ENCODE assay signal across 1 cellular context in the genomic region with DNA sequence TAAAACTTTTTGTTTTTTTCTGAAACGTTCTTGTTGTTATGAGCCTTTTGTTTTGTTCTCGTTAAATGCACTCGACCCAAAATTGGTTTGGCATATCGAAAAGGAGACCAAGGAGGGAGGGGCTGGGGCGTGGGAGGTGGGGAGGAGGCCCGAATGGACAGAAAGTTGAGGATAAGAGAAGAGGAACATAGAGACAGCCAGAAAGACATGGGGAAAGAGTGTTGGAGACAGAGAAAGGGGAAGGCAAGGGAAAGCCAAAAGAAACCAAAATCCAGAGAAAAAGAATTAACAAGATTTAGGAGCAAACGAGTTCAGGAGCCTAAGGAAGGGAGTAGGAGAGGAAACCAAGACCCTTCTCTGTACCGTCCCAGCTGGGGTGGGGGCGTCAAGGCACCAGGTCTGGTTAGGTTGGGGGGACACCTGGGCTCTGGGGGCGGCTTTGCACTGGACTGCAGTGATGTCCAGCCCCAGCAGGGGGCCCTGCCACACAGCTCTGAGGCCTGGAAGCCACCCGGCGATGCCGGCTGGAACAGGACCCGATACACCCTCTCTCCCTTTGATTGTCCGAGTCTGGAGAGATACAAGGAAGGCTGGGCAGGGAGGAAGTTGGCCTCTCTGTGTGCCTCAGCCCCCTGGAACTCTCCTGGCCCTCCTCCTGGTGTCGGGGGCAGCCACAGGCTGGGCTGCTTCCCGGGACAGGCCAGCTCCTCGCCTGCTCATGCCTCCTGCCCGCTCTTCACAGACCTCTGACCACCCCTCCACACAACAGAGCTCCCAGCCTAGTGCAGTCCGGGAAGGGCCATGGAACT.
A peak's percentile ranks its signal among the peaks of the same experiment; 100 is the strongest.
TF ChIP-seq lines count a peak whose summit lies in the region.

No MANE protein-coding gene starts in this region.

TF ChIP-seq in K562, 482 proteins besides CTCF, POLR2A, EP300 and RAD21 (continues in another document):
- TF ChIP-seq SP1 (CRISPR knock-in tag; IDR thresholded peaks at IDR 0.05) = 0 out of 2 replicates have a peak, but pooled peaks have one; percentile 20
- peak; percentile 58; the same call in 1 of the 2 replicates for TF ChIP-seq SPI1 (IDR thresholded peaks at IDR 0.05; ENCODE audit: borderline replicate concordance, low read depth, low read length)
- TF ChIP-seq YY1 (IDR thresholded peaks at IDR 0.05; ENCODE audit: borderline replicate concordance in 1 of 3, control insufficient read depth in 1 of 3, extremely low read depth in 1 of 3, insufficient read depth in 3 of 3, insufficient read length in 1 of 3, insufficient replicate concordance in 2 of 3, low read depth in 1 of 3, low read length in 2 of 3) = peak in 1 of 3 experiments; percentile 14
- TF ChIP-seq ZBTB7A (IDR thresholded peaks at IDR 0.05; ENCODE audit: borderline replicate concordance, control insufficient read depth, low read depth, low read length) = peak; percentile 94; the same call in 1 of the 2 replicates
- peak; percentile 62 for TF ChIP-seq ZNF512 (tag; IDR thresholded peaks at IDR 0.05)
- TF ChIP-seq EGR1 (conservative IDR thresholded peaks at IDR 0.05) = peak; percentile 41; the same call in 1 of the 2 replicates
- TF ChIP-seq MTA2 (IDR thresholded peaks at IDR 0.05; ENCODE audit: low read depth) = 0 out of 2 replicates have a peak, but pooled peaks have one; percentile 21
- TF ChIP-seq CGGBP1 (CRISPR knock-in tag; IDR thresholded peaks at IDR 0.05) = no peak
- no peak for TF ChIP-seq YBX1 (IDR thresholded peaks at IDR 0.05)
- no peak for TF ChIP-seq ZNF699 (CRISPR knock-in tag; IDR thresholded peaks at IDR 0.05; ENCODE audit: insufficient replicate concordance)
- TF ChIP-seq GATAD2A (IDR thresholded peaks at IDR 0.05) = no peak
- TF ChIP-seq KDM5B (IDR thresholded peaks at IDR 0.05; ENCODE audit: insufficient replicate concordance, low read depth, low read length) = no peak
- TF ChIP-seq, protein P1, sequence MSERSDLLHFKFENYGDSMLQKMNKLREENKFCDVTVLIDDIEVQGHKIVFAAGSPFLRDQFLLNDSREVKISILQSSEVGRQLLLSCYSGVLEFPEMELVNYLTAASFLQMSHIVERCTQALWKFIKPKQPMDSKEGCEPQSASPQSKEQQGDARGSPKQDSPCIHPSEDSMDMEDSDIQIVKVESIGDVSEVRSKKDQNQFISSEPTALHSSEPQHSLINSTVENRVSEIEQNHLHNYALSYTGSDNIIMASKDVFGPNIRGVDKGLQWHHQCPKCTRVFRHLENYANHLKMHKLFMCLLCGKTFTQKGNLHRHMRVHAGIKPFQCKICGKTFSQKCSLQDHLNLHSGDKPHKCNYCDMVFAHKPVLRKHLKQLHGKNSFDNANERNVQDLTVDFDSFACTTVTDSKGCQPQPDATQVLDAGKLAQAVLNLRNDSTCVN (CRISPR knock-in tag; IDR thresholded peaks at IDR 0.05) = 0 out of 2 replicates have a peak, but pooled peaks have one; percentile 24
- TF ChIP-seq CBFB (CRISPR knock-in tag; IDR thresholded peaks at IDR 0.05) = no peak
- TF ChIP-seq, protein P2, sequence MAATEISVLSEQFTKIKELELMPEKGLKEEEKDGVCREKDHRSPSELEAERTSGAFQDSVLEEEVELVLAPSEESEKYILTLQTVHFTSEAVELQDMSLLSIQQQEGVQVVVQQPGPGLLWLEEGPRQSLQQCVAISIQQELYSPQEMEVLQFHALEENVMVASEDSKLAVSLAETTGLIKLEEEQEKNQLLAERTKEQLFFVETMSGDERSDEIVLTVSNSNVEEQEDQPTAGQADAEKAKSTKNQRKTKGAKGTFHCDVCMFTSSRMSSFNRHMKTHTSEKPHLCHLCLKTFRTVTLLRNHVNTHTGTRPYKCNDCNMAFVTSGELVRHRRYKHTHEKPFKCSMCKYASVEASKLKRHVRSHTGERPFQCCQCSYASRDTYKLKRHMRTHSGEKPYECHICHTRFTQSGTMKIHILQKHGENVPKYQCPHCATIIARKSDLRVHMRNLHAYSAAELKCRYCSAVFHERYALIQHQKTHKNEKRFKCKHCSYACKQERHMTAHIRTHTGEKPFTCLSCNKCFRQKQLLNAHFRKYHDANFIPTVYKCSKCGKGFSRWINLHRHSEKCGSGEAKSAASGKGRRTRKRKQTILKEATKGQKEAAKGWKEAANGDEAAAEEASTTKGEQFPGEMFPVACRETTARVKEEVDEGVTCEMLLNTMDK (IDR thresholded peaks at IDR 0.05; ENCODE audit: borderline replicate concordance, insufficient read depth, low read depth, low read length, poor library complexity, severe bottlenecking) = peak; percentile 65
- no peak for TF ChIP-seq KHSRP (IDR thresholded peaks at IDR 0.05)
- no peak for TF ChIP-seq NELFE (IDR thresholded peaks at IDR 0.05; ENCODE audit: insufficient read depth, insufficient read length)
- TF ChIP-seq CC2D1A (IDR thresholded peaks at IDR 0.05) = 0 out of 2 replicates have a peak, but pooled peaks have one; percentile 25
- no peak for TF ChIP-seq ZBTB11 (CRISPR knock-in tag; IDR thresholded peaks at IDR 0.05)
- no peak for TF ChIP-seq CAMTA2 (CRISPR knock-in tag; conservative IDR thresholded peaks at IDR 0.05)
- 0 out of 2 replicates have a peak, but pooled peaks have one; percentile 14 for TF ChIP-seq ZKSCAN1 (IDR thresholded peaks at IDR 0.05; ENCODE audit: low read depth, low read length)
- TF ChIP-seq HNRNPLL (IDR thresholded peaks at IDR 0.05; ENCODE audit: low read depth, low read length, poor library complexity, severe bottlenecking) = no peak
- peak; percentile 64 for TF ChIP-seq HMGN3 (IDR thresholded peaks at IDR 0.05; ENCODE audit: borderline replicate concordance, extremely low read depth, insufficient read length, low read depth, low read length)
- TF ChIP-seq POLR2G (IDR thresholded peaks at IDR 0.05; ENCODE audit: low read depth, low read length) = peak; percentile 37
- no peak for TF ChIP-seq RBM15 (IDR thresholded peaks at IDR 0.05; ENCODE audit: insufficient read depth, low read length)
- no peak for TF ChIP-seq NR2C2 (CRISPR knock-in tag; IDR thresholded peaks at IDR 0.05)
- TF ChIP-seq NR2C2 (tag; IDR thresholded peaks at IDR 0.05) = no peak
- peak; percentile 67; the same call in 1 of the 2 replicates for TF ChIP-seq KLF16 (IDR thresholded peaks at IDR 0.05)
- no peak for TF ChIP-seq ILK (tag; IDR thresholded peaks at IDR 0.05; ENCODE audit: borderline replicate concordance, low read depth)
- peak; percentile 81 for TF ChIP-seq SMAD4 (CRISPR knock-in tag; conservative IDR thresholded peaks at IDR 0.05)
- TF ChIP-seq, protein P3, sequence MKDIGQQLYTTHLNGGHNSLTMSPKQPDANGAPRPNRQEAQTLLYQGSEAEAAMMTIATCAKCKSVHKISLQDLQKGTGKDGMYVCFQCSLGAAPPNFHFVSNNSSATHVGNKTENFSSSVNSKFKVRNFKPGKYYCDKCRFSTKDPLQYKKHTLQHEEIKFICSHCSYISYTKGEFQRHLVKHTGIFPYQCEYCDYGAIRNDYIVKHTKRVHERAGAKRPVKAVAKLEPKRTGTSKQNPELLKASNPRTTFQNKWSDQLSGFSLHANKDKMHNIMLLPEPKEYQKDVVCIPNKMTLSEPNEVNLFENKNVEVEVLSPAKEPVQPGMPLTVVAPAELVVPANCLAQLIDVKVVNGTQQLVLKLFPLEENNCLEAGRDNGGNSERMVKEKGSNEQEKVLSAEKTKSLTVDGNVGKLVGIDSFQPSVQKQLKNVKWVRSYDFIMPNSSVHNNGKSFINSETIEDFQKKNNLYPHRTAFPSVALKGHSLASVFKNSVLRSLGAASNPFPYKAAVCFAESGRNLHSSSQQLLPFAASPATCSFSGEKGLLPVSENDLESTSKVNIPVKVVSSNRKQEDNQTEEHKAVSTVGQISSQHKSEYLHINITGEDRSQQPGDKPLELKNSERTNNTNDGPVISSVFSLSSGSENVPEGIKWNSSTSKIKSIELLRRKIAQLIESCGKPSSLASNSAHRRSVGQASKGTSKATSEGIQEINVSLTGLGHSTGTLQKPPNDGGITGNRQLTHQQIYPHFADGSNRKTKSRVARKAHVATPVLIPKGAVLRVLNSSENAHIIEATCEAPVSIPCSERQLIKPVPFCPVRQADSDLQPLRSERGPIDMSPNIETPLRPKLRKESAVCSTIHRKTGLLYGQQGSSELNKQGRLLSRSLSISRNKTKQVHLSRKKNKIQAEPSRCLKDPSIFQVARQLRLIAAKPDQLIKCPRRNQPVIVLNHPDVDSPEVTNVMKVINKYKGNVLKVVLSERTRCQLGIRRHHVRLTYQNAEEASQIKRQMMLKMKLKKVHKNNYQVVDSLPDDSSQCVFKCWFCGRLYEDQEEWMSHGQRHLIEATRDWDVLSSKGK (CRISPR knock-in tag; IDR thresholded peaks at IDR 0.05) = no peak
- no peak for TF ChIP-seq TARDBP (IDR thresholded peaks at IDR 0.05)
- no peak for TF ChIP-seq JUND (IDR thresholded peaks at IDR 0.05; ENCODE audit: borderline replicate concordance, low read depth, low read length)
- TF ChIP-seq JUND (tag; IDR thresholded peaks at IDR 0.05; ENCODE audit: borderline replicate concordance, low read depth, low read length) = no peak
- TF ChIP-seq GABPB1 (CRISPR knock-in tag; IDR thresholded peaks at IDR 0.05) = 0 out of 2 replicates have a peak, but pooled peaks have one; percentile 36
- no peak for TF ChIP-seq SAFB2 (IDR thresholded peaks at IDR 0.05; ENCODE audit: borderline replicate concordance, low read depth, low read length, severe bottlenecking)
- peak; percentile 68; the same call in 1 of the 2 replicates for TF ChIP-seq STAG1 (CRISPR knock-in tag; IDR thresholded peaks at IDR 0.05; ENCODE audit: borderline replicate concordance)
- no peak for TF ChIP-seq TRIM28 (IDR thresholded peaks at IDR 0.05)
- no peak for TF ChIP-seq ZNF449 (CRISPR knock-in tag; IDR thresholded peaks at IDR 0.05)
- no peak for TF ChIP-seq ZNF77 (CRISPR knock-in tag; IDR thresholded peaks at IDR 0.05)
- TF ChIP-seq SMC3 (conservative IDR thresholded peaks at IDR 0.05; ENCODE audit: insufficient read depth, low read depth, low read length) = peak; percentile 57; the same call in 1 of the 2 replicates
- TF ChIP-seq MAZ (CRISPR knock-in tag; conservative IDR thresholded peaks at IDR 0.05 in 1 of 2, IDR thresholded peaks at IDR 0.05 in 1 of 2) = peak in 1 of 2 experiments; percentile 70; a peak in 2 of 4 replicates
- no peak for TF ChIP-seq HDAC1 (IDR thresholded peaks at IDR 0.05)
- TF ChIP-seq ZBTB49 (CRISPR knock-in tag; IDR thresholded peaks at IDR 0.05; ENCODE audit: borderline replicate concordance) = 0 out of 2 replicates have a peak, but pooled peaks have one; percentile 68
